Comparison of ENCODE assay signal across 19 cellular contexts in genomic region chr5:112412370-112412769, GRCh38. TPM values are rescaled to one million over a fixed set of nuclear protein-coding genes. Genes with fewer than 3 reads are reported as not detected.
DNase-seq lines count a peak whose midpoint lies in the region; ATAC-seq and TF ChIP-seq lines count a peak whose summit lies in the region.
"Had no signal": no experiment of that assay in that cellular context is flagged by ENCODE, and none has a peak within 500 bp of the region (broad histone marks: within the 10 kb centered on the region; RNA-seq: fewer than 3 reads in every experiment).

No MANE protein-coding gene starts in this region.

- H3K27me3 ChIP-seq in hepatocyte (no peaks in the 10 kb centered on the region), neuron (ENCODE audit: insufficient read depth, low read length) (no peaks in the 10 kb centered on the region)

- DNase-seq in astrocyte of the spinal cord (ENCODE audit: low read depth, low spot score) = peak; percentile 33
- DNase-seq in hepatocyte (ENCODE audit: low spot score) = no peak
- DNase-seq in globus pallidus (ENCODE audit: low spot score) = no peak
- no peak for DNase-seq in stimulated activated CD8-positive, alpha-beta memory T cell treated with anti-CD3 and anti-CD28 coated beads, Interleukin-4, amount 100 ng/mL, for 48 hours
- DNase-seq in G401 (ENCODE audit: low spot score) = no peak
- DNase-seq: activated CD4-positive, alpha-beta T cell treated with anti-CD3 and anti-CD28 coated beads, Interleukin-2, amount 50 U/mL, for 4 hours; activated naive CD4-positive, alpha-beta T cell; amygdala; central memory CD4-positive, alpha-beta T cell; EL; Karpas-422; NCI-H1092 treated with DMSO at 0.1 percent for 48 hours; NCI-H2081 treated with DMSO at 0.1 percent for 48 hours; NCI-H524; SHP77; T-helper 1 cell had no signal

- H3K9me2 ChIP-seq in hepatocyte (replicated peaks; ENCODE audit: insufficient read depth) = no peaks in the 10 kb centered on the region

- peaks cover 23% of the 10 kb centered on the region for H3K79me2 ChIP-seq in hepatocyte

- 52% methylated on average over 3 of the region's 3 CpGs for WGBS in hepatocyte (ENCODE audit: low lambda C conversion rate, missing lambda C conversion rate)

- ATAC-seq in GM18868 (IDR thresholded peaks at IDR 0.05; ENCODE audit: unreplicated experiment) (peak; percentile 65), HG02678 (IDR thresholded peaks at IDR 0.05; ENCODE audit: unreplicated experiment) (no peak)

- TF ChIP-seq CTCF in astrocyte of the spinal cord (IDR thresholded peaks at IDR 0.05; ENCODE audit: low read depth, low read length) (no peak), hepatocyte (IDR thresholded peaks at IDR 0.05; ENCODE audit: poor library complexity) (no peak)

- H2AFZ ChIP-seq in hepatocyte (no peak overlapping the region), neuron (ENCODE audit: low read depth, low read length) (peak overlapping the region; percentile 53)

- peak overlapping the region; percentile 4 for H3K4me2 ChIP-seq in hepatocyte

- no peaks in the 10 kb centered on the region for H4K20me1 ChIP-seq in hepatocyte (ENCODE audit: insufficient read depth, poor library complexity, severe bottlenecking)

- in situ Hi-C loops in astrocyte of the spinal cord (cut with HindIII; ENCODE audit: low sequenced_read_pairs) (no loop called here), G401 (cut with HindIII; ENCODE audit: low sequenced_read_pairs) (no loop called here)

- no peak overlapping the region for H3K4me3 ChIP-seq in astrocyte of the spinal cord (ENCODE audit: low read depth, low read length)
- H3K4me3 ChIP-seq in hepatocyte = no peak overlapping the region
- peak overlapping the region; percentile 5 for H3K4me3 ChIP-seq in neuron (ENCODE audit: low read length)

- H3K36me3 ChIP-seq in hepatocyte (replicated peaks; ENCODE audit: insufficient read depth, low read depth) (no peaks in the 10 kb centered on the region), neuron (ENCODE audit: insufficient read depth, low read length) (no peaks in the 10 kb centered on the region)

- H3K27ac ChIP-seq in hepatocyte = no peak overlapping the region

- H3K4me1 ChIP-seq in hepatocyte (ENCODE audit: insufficient read depth) (peaks cover 6% of the 10 kb centered on the region), neuron (ENCODE audit: insufficient read depth, low read length) (peaks cover 42% of the 10 kb centered on the region)

- H3K9me3 ChIP-seq in hepatocyte (ENCODE audit: low read depth) (no peaks in the 10 kb centered on the region), neuron (ENCODE audit: low read length) (peaks cover 2% of the 10 kb centered on the region)

RNA-seq across cellular contexts. Expression of gene EPB41L4A, which starts 6.7 kb away (rescaled TPM):
- 11.4 and 12.9 TPM in 2 replicates for total RNA-seq in hepatocyte
- polyA plus RNA-seq in hepatocyte = 9.5 and 10.2 TPM in 2 replicates
- total RNA-seq in G401 (2014; rRNA removed; shearing (Covaris generic)) = not detected in 2 replicates

Comparison
In these comparisons a context has a peak if more than half of its experiments do, and no peak if none do; other contexts are left out.
1. RNA of gene EPB41L4A, which starts 6.7 kb away (total RNA-seq): 11.4 to 12.9 TPM in hepatocyte; not detected in G401; every median in the first group is over 10 times any median in the second.